Comparison of ENCODE assay signal across 9 cellular contexts in the genomic region with DNA sequence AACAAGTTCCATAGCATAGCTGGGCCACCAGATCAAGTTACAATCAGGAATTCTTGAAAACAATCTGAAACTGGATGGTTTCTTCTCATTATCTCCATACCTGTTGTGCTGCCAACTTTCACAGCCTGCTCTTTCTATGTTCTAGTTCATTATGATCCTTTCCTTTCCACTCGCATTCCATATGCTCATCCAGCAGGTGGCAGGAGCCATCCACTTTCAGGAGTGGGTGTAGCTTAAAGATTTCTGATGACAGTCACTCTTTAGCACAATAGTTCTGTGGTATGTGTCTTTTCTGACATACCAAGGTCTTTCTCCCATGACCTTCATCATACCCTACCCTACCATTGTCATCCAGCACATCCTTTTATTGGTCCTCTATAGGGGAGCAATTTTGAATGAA. TPM values are rescaled to one million over a fixed set of nuclear protein-coding genes. Genes with fewer than 3 reads are reported as not detected.
DNase-seq lines count a peak whose midpoint lies in the region; ATAC-seq and TF ChIP-seq lines count a peak whose summit lies in the region.
"Had no signal": no experiment of that assay in that cellular context is flagged by ENCODE, and none has a peak within 500 bp of the region (broad histone marks: within the 10 kb centered on the region; RNA-seq: fewer than 3 reads in every experiment).

No MANE protein-coding gene starts in this region.

- peaks cover 5% of the 10 kb centered on the region for H3K27me3 ChIP-seq in neural progenitor cell

- no peak for TF ChIP-seq POLR2A in erythroblast (IDR thresholded peaks at IDR 0.05; ENCODE audit: low read length)

- no peak overlapping the region for H2AFZ ChIP-seq in neural progenitor cell (replicated peaks)

- peak; percentile 51 for TF ChIP-seq CTCF in neural progenitor cell (IDR thresholded peaks at IDR 0.05)

- H3K36me3 ChIP-seq in neural progenitor cell, result no peaks in the 10 kb centered on the region

- H3K9ac ChIP-seq in neural progenitor cell, result no peak overlapping the region

- H3K4me2 ChIP-seq in neural progenitor cell, result no peak overlapping the region

- no peaks in the 10 kb centered on the region for H3K9me3 ChIP-seq in neural progenitor cell (ENCODE audit: low read depth)

- peak; percentile 1 for DNase-seq in DMS114 treated with DMSO at 0.1 percent for 48 hours (lab: John Stamatoyannopoulos, UW; ENCODE audit: unreplicated experiment)
- peak in 42 of 76 experiments; percentile 0 to 48 (median 10) for DNase-seq in HUDEP-2 (lab: John Stamatoyannopoulos, UW; ENCODE audit: unreplicated experiment in 76 of 76)
- peak; percentile 7 for DNase-seq in activated CD4-positive, alpha-beta T cell treated with anti-CD3 and anti-CD28 coated beads for 1 hour
- DNase-seq in erythroblast (lab: John Stamatoyannopoulos, UW), result peak; percentile 62 to 73
- DNase-seq in neural progenitor cell (ENCODE audit: low spot score), result peak; percentile 18

- H3K4me3 Mint-ChIP-seq in neural progenitor cell, result no peak overlapping the region
- H3K4me3 Mint-ChIP-seq: naive thymus-derived CD8-positive, alpha-beta T cell had no signal

- H3K79me2 ChIP-seq in neural progenitor cell (ENCODE audit: low read depth), result no peaks in the 10 kb centered on the region

- no peaks in the 10 kb centered on the region for H3K4me1 Mint-ChIP-seq in neural progenitor cell
- H3K4me1 Mint-ChIP-seq: naive thymus-derived CD8-positive, alpha-beta T cell had no signal

- H3K4me1 ChIP-seq in neural progenitor cell, result no peaks in the 10 kb centered on the region

- peaks cover 7% of the 10 kb centered on the region for H3K9me3 Mint-ChIP-seq in neural progenitor cell
- H3K9me3 Mint-ChIP-seq: naive thymus-derived CD8-positive, alpha-beta T cell had no signal

- H3F3A ChIP-seq in neural progenitor cell (ENCODE audit: low read depth), result no peaks in the 10 kb centered on the region

- H3K27ac ChIP-seq in neural progenitor cell, result no peak overlapping the region

- H4K20me1 ChIP-seq in neural progenitor cell (ENCODE audit: low read depth), result no peaks in the 10 kb centered on the region

- H3K36me3 Mint-ChIP-seq in neural progenitor cell, result no peaks in the 10 kb centered on the region
- H3K36me3 Mint-ChIP-seq: naive thymus-derived CD8-positive, alpha-beta T cell had no signal

- H3K27me3 Mint-ChIP-seq in neural progenitor cell (ENCODE audit: insufficient read depth, low read depth), result no peaks in the 10 kb centered on the region
- H3K27me3 Mint-ChIP-seq: naive thymus-derived CD8-positive, alpha-beta T cell had no signal

- H3K27ac Mint-ChIP-seq in neural progenitor cell, result no peak overlapping the region

- no peak overlapping the region for H3K4me3 ChIP-seq in neural progenitor cell

- ATAC-seq in HG03378 (IDR thresholded peaks at IDR 0.05; ENCODE audit: unreplicated experiment) (no peak), HG03139 (IDR thresholded peaks at IDR 0.05; ENCODE audit: unreplicated experiment) (no peak), GM21447 (IDR thresholded peaks at IDR 0.05; ENCODE audit: unreplicated experiment) (no peak)
- ATAC-seq: naive thymus-derived CD8-positive, alpha-beta T cell had no signal

RNA-seq across cellular contexts. Expression of gene PAGE2, which starts 46.4 kb away (rescaled TPM):
- total RNA-seq in neural progenitor cell (ENCODE audit: low replicate concordance), result 0.69 TPM in 1 of 2 replicates, not detected in the other
- total RNA-seq: naive thymus-derived CD8-positive, alpha-beta T cell had no signal

Comparison
In these comparisons a context has a peak if more than half of its experiments do, and no peak if none do; other contexts are left out.
1. DNase-seq: peak in every context shown above with its lines; median percentile 68 in erythroblast; 18 in neural progenitor cell; 10 in HUDEP-2; 7 in activated CD4-positive, alpha-beta T cell treated with anti-CD3 and anti-CD28 coated beads for 1 hour; 1 in DMS114 treated with DMSO at 0.1 percent for 48 hours.